ENCODE assay signal across 19 cellular contexts in the genomic region with DNA sequence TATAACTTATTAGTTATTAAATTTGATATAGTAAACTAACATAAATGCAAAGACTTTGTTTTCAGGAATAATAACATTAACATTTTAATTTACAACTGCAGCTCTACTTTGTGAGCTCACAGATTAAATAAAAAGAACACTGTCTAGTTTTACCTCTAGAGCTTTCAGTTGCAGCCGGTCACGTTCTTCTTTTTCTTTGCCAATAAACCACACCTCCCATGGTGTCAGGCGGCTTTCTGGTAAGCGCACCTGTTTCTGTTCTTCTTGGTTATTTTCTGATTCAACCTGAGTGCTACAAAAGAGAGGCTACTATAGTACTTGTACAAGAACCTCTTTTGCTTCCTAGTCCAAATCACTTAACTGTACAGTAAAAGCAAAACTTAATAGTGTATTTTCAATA. TPM values are rescaled to one million over a fixed set of nuclear protein-coding genes. Genes with fewer than 3 reads are reported as not detected.
DNase-seq lines count a peak whose midpoint lies in the region; FAIRE-seq and TF ChIP-seq lines count a peak whose summit lies in the region.
"Had no signal": no experiment of that assay in that cellular context is flagged by ENCODE, and none has a peak within 500 bp of the region (broad histone marks: within the 10 kb centered on the region; RNA-seq: fewer than 3 reads in every experiment).

No MANE protein-coding gene starts in this region.

- H3K36me3 ChIP-seq in Loucy (ENCODE audit: insufficient read depth, low read length) (no peaks in the 10 kb centered on the region), small intestine (ENCODE audit: control insufficient read depth in 2 of 2, insufficient read depth in 2 of 2, low read length in 2 of 2) (no peaks in the 10 kb centered on the region), osteoblast (ENCODE audit: insufficient read depth, low read length) (no peaks in the 10 kb centered on the region)
- H3K36me3 ChIP-seq: thoracic aorta had no signal

- no peaks in the 10 kb centered on the region for H4K20me1 ChIP-seq in Loucy (ENCODE audit: insufficient read depth, low read length, poor library complexity, severe bottlenecking)
- H4K20me1 ChIP-seq in osteoblast (ENCODE audit: insufficient read depth, low read length): no peaks in the 10 kb centered on the region

- H3K27me3 ChIP-seq in Loucy (ENCODE audit: insufficient read depth, low read length, poor library complexity, severe bottlenecking) (no peaks in the 10 kb centered on the region), small intestine (ENCODE audit: control insufficient read depth in 2 of 2, insufficient read depth in 2 of 2, low read length in 2 of 2) (no peaks in the 10 kb centered on the region), osteoblast (ENCODE audit: insufficient read depth, low read length) (no peaks in the 10 kb centered on the region)

- no peak for FAIRE-seq in small intestine (lab: Jason Lieb, UNC)
- no peak for FAIRE-seq in HTR-8/SVneo (lab: Jason Lieb, UNC)
- FAIRE-seq: K562 had no signal

- H3K9me3 ChIP-seq in Loucy (ENCODE audit: insufficient read depth, low read depth, low read length) (no peaks in the 10 kb centered on the region), small intestine (ENCODE audit: control insufficient read depth, low read depth) (no peaks in the 10 kb centered on the region), osteoblast (ENCODE audit: low read depth, low read length) (no peaks in the 10 kb centered on the region)
- H3K9me3 ChIP-seq: thoracic aorta had no signal

- no peak overlapping the region for H2AFZ ChIP-seq in Loucy (ENCODE audit: low read length)
- H2AFZ ChIP-seq in osteoblast (ENCODE audit: low read length): no peak overlapping the region
- H2AFZ ChIP-seq: GM23248 had no signal

- 18 to 62% (median 37%) methylated on average over 4 of the region's 4 CpGs for WGBS in small intestine, 3 donors

- H3K9me2 ChIP-seq in Loucy (replicated peaks; ENCODE audit: low read depth, low read length): no peaks in the 10 kb centered on the region

- H3K79me2 ChIP-seq in Loucy (ENCODE audit: insufficient read depth, low read length) (peaks cover 26% of the 10 kb centered on the region), osteoblast (ENCODE audit: insufficient read depth, low read length) (peaks cover 16% of the 10 kb centered on the region)

- intact Hi-C loops in posterior cingulate gyrus (cut with DNase I): no loop called here

- H3F3A ChIP-seq in Loucy (ENCODE audit: low read depth): no peaks in the 10 kb centered on the region; the same call in 1 of the 2 replicates

- peaks cover 61% of the 10 kb centered on the region for H3K4me1 ChIP-seq in Loucy (ENCODE audit: insufficient read depth, low read length, poor library complexity, severe bottlenecking)
- H3K4me1 ChIP-seq in small intestine (ENCODE audit: control insufficient read depth in 2 of 2, insufficient read depth in 1 of 2, low read depth in 1 of 2, low read length in 1 of 2): peaks cover 0 to 7% of the 10 kb centered on the region in 2 donors
- H3K4me1 ChIP-seq in osteoblast (ENCODE audit: insufficient read depth, low read length): peaks cover 25% of the 10 kb centered on the region

- H3K27ac ChIP-seq in VCaP (peak overlapping the region; percentile 43), small intestine (ENCODE audit: low read depth in 1 of 2, low read length in 1 of 2) (no peak overlapping the region), osteoblast (ENCODE audit: low read depth, low read length) (no peak overlapping the region)
- H3K27ac ChIP-seq: epithelial cell of prostate, thoracic aorta had no signal

- DNase-seq in NCI-H2081 treated with DMSO at 0.1 percent for 48 hours (lab: John Stamatoyannopoulos, UW): peak; percentile 70
- DNase-seq in small intestine: peak; percentile 62
- no peak for DNase-seq in osteoblast (ENCODE audit: insufficient read length, low spot score, missing footprints)
- DNase-seq in posterior cingulate gyrus: no peak
- no peak for DNase-seq in HTR-8/SVneo (ENCODE audit: insufficient read length, low spot score)
- DNase-seq: activated CD8-positive, alpha-beta T cell treated with anti-CD3 and anti-CD28 coated beads, Interleukin-2, amount 10 ng/mL, durations not matched to agents 7 days and 5 days; activated naive CD8-positive, alpha-beta T cell treated with anti-CD3 and anti-CD28 coated beads for 36 hours; activated T-cell treated with anti-CD3 and anti-CD28 coated beads, Interleukin-2, amount 50 U/mL, for 48 hours; GM23248; naive B cell; NCI-H1048; Right ventricle myocardium superior; T-helper 17 cell had no signal

- H3K9ac ChIP-seq in Loucy (ENCODE audit: low read depth, low read length, poor library complexity, severe bottlenecking): peak overlapping the region; percentile 22
- H3K9ac ChIP-seq: GM23248 had no signal

- H3K4me3 ChIP-seq in Loucy (ENCODE audit: low read length, poor library complexity, severe bottlenecking) (no peak overlapping the region), small intestine (ENCODE audit: low read depth in 1 of 2, low read length in 2 of 2) (no peak overlapping the region), osteoblast (ENCODE audit: insufficient read depth, low read length) (no peak overlapping the region)
- H3K4me3 ChIP-seq: GM23248, K562, smooth muscle cell, thoracic aorta had no signal

- TF ChIP-seq CTCF in Loucy (conservative IDR thresholded peaks at IDR 0.05; ENCODE audit: low read length) (no peak), VCaP (conservative IDR thresholded peaks at IDR 0.05) (no peak), osteoblast (IDR thresholded peaks at IDR 0.05; ENCODE audit: extremely low read depth, low read depth, low read length) (no peak)

- H3K4me2 ChIP-seq in Loucy (ENCODE audit: low read depth, low read length, poor library complexity, severe bottlenecking) (peak overlapping the region; percentile 87), osteoblast (ENCODE audit: insufficient read depth, low read length) (no peak overlapping the region)
- H3K4me2 ChIP-seq: smooth muscle cell had no signal

RNA-seq across cellular contexts. Expression of a gene that starts 5.8 kb away (rescaled TPM):
- polyA plus RNA-seq in small intestine: 10 to 100 TPM in 1 of 3 donors, 1 to 10 TPM in 2; 6.2 to 17.6 (median 6.3) TPM
- 3.6 and 5.9 TPM in 2 replicates for total RNA-seq in osteoblast

Comparison
In these comparisons a context has a peak if more than half of its experiments do, and no peak if none do; other contexts are left out.
1. DNase-seq: peak in NCI-H2081 treated with DMSO at 0.1 percent for 48 hours (single experiment) and small intestine (single experiment); none in osteoblast (single experiment), posterior cingulate gyrus (0 of 10) and HTR-8/SVneo (single experiment).